In genomic region chr5:147635882-147636531, GRCh38 we compare ENCODE assay signal across 18 cellular contexts.
"Had no signal": no experiment of that assay in that cellular context is flagged by ENCODE, and none has a peak within 500 bp of the region (broad histone marks: within the 10 kb centered on the region; RNA-seq: fewer than 3 reads in every experiment).

No MANE protein-coding gene starts in this region.

- DNase-seq: activated CD4-positive, alpha-beta T cell treated with anti-CD3 and anti-CD28 coated beads, Interleukin-2, amount 50 U/mL, for 1 hour; activated CD8-positive, alpha-beta memory T cell treated with anti-CD3 and anti-CD28 coated beads for 24 hours; activated naive CD8-positive, alpha-beta T cell treated with anti-CD3 and anti-CD28 coated beads for 36 hours; cortex of kidney; effector CD4-positive, alpha-beta T cell; foreskin melanocyte; kidney glomerular epithelial cell; ovary; sigmoid colon; spleen; stimulated activated naive CD8-positive, alpha-beta T cell treated with anti-CD3 and anti-CD28 coated beads, Interleukin-15, amount 100 ng/mL, for 72 hours; T-helper 9 cell had no signal

- H3K4me3 Mint-ChIP-seq: activated naive CD8-positive, alpha-beta T cell treated with anti-CD3 and anti-CD28 coated beads for 36 hours; brain; central memory CD8-positive, alpha-beta T cell; neural crest cell; stimulated activated naive CD8-positive, alpha-beta T cell treated with anti-CD3 and anti-CD28 coated beads, Interleukin-15, amount 100 ng/mL, for 72 hours had no signal

- H3K36me3 ChIP-seq: ovary, spleen, thoracic aorta had no signal

- H3K4me3 ChIP-seq: ovary, sigmoid colon, spleen, thoracic aorta had no signal

- H3K4me1 ChIP-seq: sigmoid colon, spleen had no signal

- H3K27ac ChIP-seq: ovary, sigmoid colon, spleen, thoracic aorta had no signal

- H3K4me1 Mint-ChIP-seq: activated naive CD8-positive, alpha-beta T cell treated with anti-CD3 and anti-CD28 coated beads for 36 hours; brain; central memory CD8-positive, alpha-beta T cell; neural crest cell; stimulated activated naive CD8-positive, alpha-beta T cell treated with anti-CD3 and anti-CD28 coated beads, Interleukin-15, amount 100 ng/mL, for 72 hours had no signal

- H3K27me3 ChIP-seq: ovary, sigmoid colon, spleen had no signal

- FAIRE-seq: urothelium cell line had no signal

- H3K27ac Mint-ChIP-seq: activated naive CD8-positive, alpha-beta T cell treated with anti-CD3 and anti-CD28 coated beads for 36 hours; stimulated activated naive CD8-positive, alpha-beta T cell treated with anti-CD3 and anti-CD28 coated beads, Interleukin-15, amount 100 ng/mL, for 72 hours had no signal

- H3K9me3 ChIP-seq: ovary, sigmoid colon, spleen, thoracic aorta had no signal

- H3K9me3 Mint-ChIP-seq: activated naive CD8-positive, alpha-beta T cell treated with anti-CD3 and anti-CD28 coated beads for 36 hours; brain; central memory CD8-positive, alpha-beta T cell; neural crest cell; stimulated activated naive CD8-positive, alpha-beta T cell treated with anti-CD3 and anti-CD28 coated beads, Interleukin-15, amount 100 ng/mL, for 72 hours had no signal

- H3K36me3 Mint-ChIP-seq: activated naive CD8-positive, alpha-beta T cell treated with anti-CD3 and anti-CD28 coated beads for 36 hours had no signal

- ATAC-seq: activated CD4-positive, CD25-positive, alpha-beta regulatory T cell treated with anti-CD3 and anti-CD28 coated beads, Interleukin-2, amount 50 U/mL, for 24 hours; stimulated activated naive CD8-positive, alpha-beta T cell treated with anti-CD3 and anti-CD28 coated beads, Interleukin-15, amount 100 ng/mL, for 72 hours had no signal

- H3K27me3 Mint-ChIP-seq: activated naive CD8-positive, alpha-beta T cell treated with anti-CD3 and anti-CD28 coated beads for 36 hours; brain; central memory CD8-positive, alpha-beta T cell; stimulated activated naive CD8-positive, alpha-beta T cell treated with anti-CD3 and anti-CD28 coated beads, Interleukin-15, amount 100 ng/mL, for 72 hours had no signal
